ENCODE assay signal across 1 cellular context in the genomic region with DNA sequence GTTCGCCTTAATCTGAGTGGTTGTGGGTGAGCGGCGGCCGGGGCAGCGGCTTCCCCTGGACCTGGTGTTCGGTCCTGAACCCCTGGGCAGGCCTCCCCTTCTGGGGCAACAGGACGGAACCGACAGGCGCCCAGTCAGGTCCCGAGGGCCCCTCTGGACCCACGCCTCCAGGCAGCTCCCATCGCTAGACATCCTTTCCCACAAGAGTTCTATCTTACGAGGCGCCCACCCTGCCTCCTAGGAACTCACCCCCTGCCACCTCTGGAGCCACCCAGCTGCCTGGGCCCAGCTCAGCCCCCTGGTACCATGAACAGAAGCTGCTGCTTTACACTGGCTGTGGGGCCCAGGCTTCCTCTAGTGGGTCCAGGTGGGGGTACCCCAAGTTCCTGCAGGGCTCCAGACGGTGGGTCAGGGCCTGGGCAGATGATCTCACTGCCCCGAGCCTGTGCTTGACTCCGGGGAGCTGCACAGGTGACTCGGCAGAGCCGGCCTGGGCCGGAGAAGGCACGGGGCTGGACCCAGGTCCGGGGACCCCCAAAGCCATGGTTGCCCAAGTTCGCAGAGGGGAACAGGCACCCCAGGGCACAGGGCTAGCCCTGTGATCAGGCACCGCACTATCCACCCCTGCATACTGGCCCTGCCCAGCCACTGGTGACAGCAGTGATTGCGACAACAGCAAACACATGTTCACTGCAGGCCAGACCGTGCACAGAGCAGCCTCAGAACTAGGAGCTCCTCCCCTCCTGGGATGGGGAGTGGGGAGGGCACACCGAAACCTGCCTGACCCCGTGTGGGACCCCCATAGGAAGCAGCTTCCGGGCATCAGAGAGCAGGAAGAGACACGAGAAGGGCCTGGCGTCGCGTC.
A peak's percentile ranks its signal among the peaks of the same experiment; 100 is the strongest.
TF ChIP-seq lines count a peak whose summit lies in the region.

No MANE protein-coding gene starts in this region.

TF ChIP-seq in HepG2, 621 proteins besides CTCF, POLR2A, EP300 and RAD21 (continued from another document):
- peak; percentile 40 for TF ChIP-seq ZNF687 (CRISPR knock-in tag; IDR thresholded peaks at IDR 0.05)
- TF ChIP-seq, protein P1, sequence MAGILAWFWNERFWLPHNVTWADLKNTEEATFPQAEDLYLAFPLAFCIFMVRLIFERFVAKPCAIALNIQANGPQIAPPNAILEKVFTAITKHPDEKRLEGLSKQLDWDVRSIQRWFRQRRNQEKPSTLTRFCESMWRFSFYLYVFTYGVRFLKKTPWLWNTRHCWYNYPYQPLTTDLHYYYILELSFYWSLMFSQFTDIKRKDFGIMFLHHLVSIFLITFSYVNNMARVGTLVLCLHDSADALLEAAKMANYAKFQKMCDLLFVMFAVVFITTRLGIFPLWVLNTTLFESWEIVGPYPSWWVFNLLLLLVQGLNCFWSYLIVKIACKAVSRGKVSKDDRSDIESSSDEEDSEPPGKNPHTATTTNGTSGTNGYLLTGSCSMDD (CRISPR knock-in tag; IDR thresholded peaks at IDR 0.05) = no peak
- TF ChIP-seq SAP130 (CRISPR knock-in tag; IDR thresholded peaks at IDR 0.05; ENCODE audit: low read depth) = 0 out of 2 replicates have a peak, but pooled peaks have one; percentile 15
- TF ChIP-seq PITX1 (CRISPR knock-in tag; IDR thresholded peaks at IDR 0.05) = no peak
- no peak for TF ChIP-seq ZNF503 (CRISPR knock-in tag; IDR thresholded peaks at IDR 0.05)
- TF ChIP-seq MXI1 (IDR thresholded peaks at IDR 0.05; ENCODE audit: borderline replicate concordance, low read depth, low read length) = no peak
- no peak for TF ChIP-seq SOX5 (CRISPR knock-in tag; IDR thresholded peaks at IDR 0.05; ENCODE audit: borderline replicate concordance)
- TF ChIP-seq, protein P2, sequence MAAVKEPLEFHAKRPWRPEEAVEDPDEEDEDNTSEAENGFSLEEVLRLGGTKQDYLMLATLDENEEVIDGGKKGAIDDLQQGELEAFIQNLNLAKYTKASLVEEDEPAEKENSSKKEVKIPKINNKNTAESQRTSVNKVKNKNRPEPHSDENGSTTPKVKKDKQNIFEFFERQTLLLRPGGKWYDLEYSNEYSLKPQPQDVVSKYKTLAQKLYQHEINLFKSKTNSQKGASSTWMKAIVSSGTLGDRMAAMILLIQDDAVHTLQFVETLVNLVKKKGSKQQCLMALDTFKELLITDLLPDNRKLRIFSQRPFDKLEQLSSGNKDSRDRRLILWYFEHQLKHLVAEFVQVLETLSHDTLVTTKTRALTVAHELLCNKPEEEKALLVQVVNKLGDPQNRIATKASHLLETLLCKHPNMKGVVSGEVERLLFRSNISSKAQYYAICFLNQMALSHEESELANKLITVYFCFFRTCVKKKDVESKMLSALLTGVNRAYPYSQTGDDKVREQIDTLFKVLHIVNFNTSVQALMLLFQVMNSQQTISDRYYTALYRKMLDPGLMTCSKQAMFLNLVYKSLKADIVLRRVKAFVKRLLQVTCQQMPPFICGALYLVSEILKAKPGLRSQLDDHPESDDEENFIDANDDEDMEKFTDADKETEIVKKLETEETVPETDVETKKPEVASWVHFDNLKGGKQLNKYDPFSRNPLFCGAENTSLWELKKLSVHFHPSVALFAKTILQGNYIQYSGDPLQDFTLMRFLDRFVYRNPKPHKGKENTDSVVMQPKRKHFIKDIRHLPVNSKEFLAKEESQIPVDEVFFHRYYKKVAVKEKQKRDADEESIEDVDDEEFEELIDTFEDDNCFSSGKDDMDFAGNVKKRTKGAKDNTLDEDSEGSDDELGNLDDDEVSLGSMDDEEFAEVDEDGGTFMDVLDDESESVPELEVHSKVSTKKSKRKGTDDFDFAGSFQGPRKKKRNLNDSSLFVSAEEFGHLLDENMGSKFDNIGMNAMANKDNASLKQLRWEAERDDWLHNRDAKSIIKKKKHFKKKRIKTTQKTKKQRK (IDR thresholded peaks at IDR 0.05; ENCODE audit: low read length) = no peak
- no peak for TF ChIP-seq ZNF775 (CRISPR knock-in tag; IDR thresholded peaks at IDR 0.05; ENCODE audit: borderline replicate concordance)
- no peak for TF ChIP-seq ZNF468 (CRISPR knock-in tag; IDR thresholded peaks at IDR 0.05)
- no peak for TF ChIP-seq MYNN (CRISPR knock-in tag; IDR thresholded peaks at IDR 0.05; ENCODE audit: low read depth)
- TF ChIP-seq GPBP1L1 (CRISPR knock-in tag; IDR thresholded peaks at IDR 0.05) = no peak
- TF ChIP-seq ZFP62 (CRISPR knock-in tag; IDR thresholded peaks at IDR 0.05) = no peak
- TF ChIP-seq SPEN (CRISPR knock-in tag; IDR thresholded peaks at IDR 0.05; ENCODE audit: low read depth) = no peak
- TF ChIP-seq NPAS2 (CRISPR knock-in tag; IDR thresholded peaks at IDR 0.05; ENCODE audit: borderline replicate concordance) = no peak
- TF ChIP-seq NR1H2 (CRISPR knock-in tag; IDR thresholded peaks at IDR 0.05; ENCODE audit: borderline replicate concordance, low read depth) = no peak
- TF ChIP-seq ZSCAN12 (CRISPR knock-in tag; IDR thresholded peaks at IDR 0.05) = no peak
- TF ChIP-seq MTA3 (CRISPR knock-in tag; IDR thresholded peaks at IDR 0.05) = no peak
- TF ChIP-seq ZNF3 (CRISPR knock-in tag; IDR thresholded peaks at IDR 0.05) = no peak
- no peak for TF ChIP-seq ZNF780A (CRISPR knock-in tag; IDR thresholded peaks at IDR 0.05)
- TF ChIP-seq HBP1 (CRISPR knock-in tag; IDR thresholded peaks at IDR 0.05; ENCODE audit: low read depth) = no peak
- no peak for TF ChIP-seq ZSCAN21 (CRISPR knock-in tag; IDR thresholded peaks at IDR 0.05; ENCODE audit: borderline replicate concordance)
- peak; percentile 32; the same call in 1 of the 2 replicates for TF ChIP-seq ARID4A (CRISPR knock-in tag; IDR thresholded peaks at IDR 0.05; ENCODE audit: borderline replicate concordance)
